8 cellular contexts compared by ENCODE assay signal in the genomic region with DNA sequence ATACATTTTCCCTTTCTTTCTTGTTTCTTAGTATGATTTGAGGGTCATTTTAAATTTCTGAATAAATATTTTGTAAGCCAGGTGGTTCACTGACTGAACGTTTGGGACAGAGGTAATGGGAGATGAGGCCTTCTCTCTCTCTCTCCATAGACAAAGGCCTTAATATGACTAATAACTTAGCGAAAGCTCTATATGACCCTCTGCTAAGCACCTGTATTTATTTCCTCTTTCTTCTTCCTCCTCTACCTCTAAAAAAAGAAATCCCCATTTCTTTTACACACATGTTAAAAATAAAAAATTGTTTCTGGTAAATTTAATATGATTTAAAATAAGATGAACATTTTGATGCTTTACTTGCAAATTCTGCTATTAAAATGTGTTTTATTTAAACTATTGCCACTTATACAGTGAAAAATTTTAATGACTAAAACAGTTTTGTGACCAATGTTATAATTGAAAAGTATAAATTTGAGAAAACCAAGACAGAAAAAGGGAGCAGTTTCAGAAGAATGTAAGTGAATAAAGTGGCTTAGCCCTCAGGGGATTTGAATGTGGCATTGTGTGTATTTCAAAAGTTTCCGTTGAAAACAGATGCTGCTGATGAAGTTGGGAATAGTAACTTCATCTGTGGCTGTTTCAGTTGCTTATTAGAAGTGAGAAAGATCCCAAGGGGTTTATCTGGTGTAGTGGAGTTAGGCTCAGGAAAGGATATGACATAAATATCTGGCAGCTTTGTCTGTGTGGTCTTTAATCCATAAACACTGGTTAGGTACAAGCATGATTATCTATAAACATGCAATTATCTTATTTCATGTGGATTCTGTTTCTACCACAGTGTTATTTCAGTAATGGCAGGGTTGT.
DNase-seq lines count a peak whose midpoint lies in the region; ATAC-seq, FAIRE-seq and TF ChIP-seq lines count a peak whose summit lies in the region.

No MANE protein-coding gene starts in this region.

- no peak overlapping the region for H3K27ac ChIP-seq in upper lobe of right lung

- peak; percentile 20 for DNase-seq in AG20443 (ENCODE audit: low spot score)
- no peak for DNase-seq in activated naive CD8-positive, alpha-beta T cell treated with anti-CD3 and anti-CD28 coated beads, Interleukin-2, amount 50 U/mL, for 24 hours
- no peak for DNase-seq in amygdala (lab: John Stamatoyannopoulos, UW)
- no peak for DNase-seq in NCI-H2081 treated with DMSO at 0.1 percent for 48 hours (lab: John Stamatoyannopoulos, UW)
- no peak for DNase-seq in frontal cortex (ENCODE audit: low spot score in 2 of 2)
- DNase-seq in upper lobe of right lung = no peak

- no peaks in the 10 kb centered on the region for H3K27me3 ChIP-seq in upper lobe of right lung

- peaks cover 82% of the 10 kb centered on the region for H3K4me1 Mint-ChIP-seq in activated naive CD8-positive, alpha-beta T cell treated with anti-CD3 and anti-CD28 coated beads, Interleukin-2, amount 50 U/mL, for 24 hours

- peak overlapping the region; percentile 67 for H3K27ac Mint-ChIP-seq in activated naive CD8-positive, alpha-beta T cell treated with anti-CD3 and anti-CD28 coated beads, Interleukin-2, amount 50 U/mL, for 24 hours

- peaks cover 3% of the 10 kb centered on the region for H3K9me3 Mint-ChIP-seq in activated naive CD8-positive, alpha-beta T cell treated with anti-CD3 and anti-CD28 coated beads, Interleukin-2, amount 50 U/mL, for 24 hours

- peaks cover 15% of the 10 kb centered on the region for H3K36me3 Mint-ChIP-seq in activated naive CD8-positive, alpha-beta T cell treated with anti-CD3 and anti-CD28 coated beads, Interleukin-2, amount 50 U/mL, for 24 hours (ENCODE audit: low read depth)

- intact Hi-C loops in upper lobe of right lung (cut with DNase I) = no loop called here

- TF ChIP-seq CTCF in upper lobe of right lung (IDR thresholded peaks at IDR 0.05) = no peak

- no peaks in the 10 kb centered on the region for H3K27me3 Mint-ChIP-seq in activated naive CD8-positive, alpha-beta T cell treated with anti-CD3 and anti-CD28 coated beads, Interleukin-2, amount 50 U/mL, for 24 hours

- no peaks in the 10 kb centered on the region for H3K9me3 ChIP-seq in upper lobe of right lung

- no peak for FAIRE-seq in frontal cortex (lab: Jason Lieb, UNC)

- no peak overlapping the region for H3K4me3 Mint-ChIP-seq in activated naive CD8-positive, alpha-beta T cell treated with anti-CD3 and anti-CD28 coated beads, Interleukin-2, amount 50 U/mL, for 24 hours

- H3K4me1 ChIP-seq in upper lobe of right lung = no peaks in the 10 kb centered on the region

- peak; percentile 51 for ATAC-seq in GM19025 (IDR thresholded peaks at IDR 0.05; ENCODE audit: low read depth, unreplicated experiment)
- ATAC-seq in HG03103 (IDR thresholded peaks at IDR 0.05; ENCODE audit: low read depth, unreplicated experiment) = peak; percentile 57
- ATAC-seq in activated naive CD8-positive, alpha-beta T cell treated with anti-CD3 and anti-CD28 coated beads, Interleukin-2, amount 50 U/mL, for 24 hours = no peak
- ATAC-seq in upper lobe of right lung = no peak

- no peak overlapping the region for H3K4me3 ChIP-seq in upper lobe of right lung

- H3K36me3 ChIP-seq in upper lobe of right lung = no peaks in the 10 kb centered on the region

Comparison
In these comparisons a context has a peak if more than half of its experiments do, and no peak if none do; other contexts are left out.
1. ATAC-seq: peak in GM19025 (single experiment) and HG03103 (single experiment); none in activated naive CD8-positive, alpha-beta T cell treated with anti-CD3 and anti-CD28 coated beads, Interleukin-2, amount 50 U/mL, for 24 hours (single experiment) and upper lobe of right lung (single experiment).